ENCODE assay signal across 9 cellular contexts in the genomic region with DNA sequence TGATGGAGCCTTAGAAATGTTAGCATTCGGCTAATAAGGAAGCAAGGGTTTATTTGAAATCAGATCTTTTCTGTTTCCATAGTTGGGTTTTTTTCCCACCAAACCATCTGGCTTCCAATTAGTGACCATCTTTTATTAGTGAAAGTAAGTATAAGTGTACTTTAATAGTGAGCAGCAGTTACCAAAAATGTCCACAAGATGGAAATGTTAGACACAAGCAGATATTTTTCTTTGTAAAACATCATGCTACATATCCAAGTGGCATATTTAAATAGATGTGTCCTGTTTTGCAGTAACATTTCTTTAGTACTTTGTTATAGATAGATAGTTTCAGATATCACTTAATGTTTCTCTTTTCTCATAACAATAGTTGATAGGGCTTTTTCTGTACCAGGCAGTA. TPM values are rescaled to one million over a fixed set of nuclear protein-coding genes. Genes with fewer than 3 reads are reported as not detected.
DNase-seq lines count a peak whose midpoint lies in the region; ATAC-seq and TF ChIP-seq lines count a peak whose summit lies in the region.
"Had no signal": no experiment of that assay in that cellular context is flagged by ENCODE, and none has a peak within 500 bp of the region (broad histone marks: within the 10 kb centered on the region; RNA-seq: fewer than 3 reads in every experiment).

No MANE protein-coding gene starts in this region.

- H2AFZ ChIP-seq in MM.1S (ENCODE audit: low read length) = no peak overlapping the region

- H3K4me1 Mint-ChIP-seq in brain = no peaks in the 10 kb centered on the region
- H3K4me1 Mint-ChIP-seq: activated B cell treated with CpG ODN at 0.5 μM for 24 hours had no signal

- H3K9me2 ChIP-seq in MM.1S (replicated peaks; ENCODE audit: insufficient read depth, low read length) = no peaks in the 10 kb centered on the region

- peak; percentile 44 for TF ChIP-seq CTCF in GM06990 (IDR thresholded peaks at IDR 0.05; ENCODE audit: insufficient read depth, low read length, poor library complexity, severe bottlenecking)
- TF ChIP-seq CTCF in MM.1S (IDR thresholded peaks at IDR 0.05; ENCODE audit: low read length) = peak; percentile 43
- peak; percentile 64 to 67 for TF ChIP-seq CTCF in brain (conservative IDR thresholded peaks at IDR 0.05)

- H3K27me3 Mint-ChIP-seq in brain = no peaks in the 10 kb centered on the region
- H3K27me3 Mint-ChIP-seq: activated B cell treated with CpG ODN at 0.5 μM for 24 hours had no signal

- H3K4me3 Mint-ChIP-seq in brain = no peak overlapping the region
- H3K4me3 Mint-ChIP-seq: activated B cell treated with CpG ODN at 0.5 μM for 24 hours had no signal

- ATAC-seq in HG02973 (IDR thresholded peaks at IDR 0.05; ENCODE audit: unreplicated experiment) = no peak

- no peak overlapping the region for H3K4me2 ChIP-seq in MM.1S (ENCODE audit: low read depth, low read length)

- no peaks in the 10 kb centered on the region for H3K27me3 ChIP-seq in GM06990 (replicated peaks; ENCODE audit: control insufficient read depth, insufficient read depth, low read length)
- H3K27me3 ChIP-seq in MM.1S (replicated peaks; ENCODE audit: insufficient read depth, low read length) = no peaks in the 10 kb centered on the region

- H3K36me3 ChIP-seq in GM06990 (ENCODE audit: control insufficient read depth, insufficient read depth, low read length) (no peaks in the 10 kb centered on the region), MM.1S (replicated peaks; ENCODE audit: insufficient read depth, low read length) (no peaks in the 10 kb centered on the region)

- peaks cover 14% of the 10 kb centered on the region for H3K36me3 Mint-ChIP-seq in brain

- no peaks in the 10 kb centered on the region for H3K9me3 ChIP-seq in MM.1S (replicated peaks; ENCODE audit: insufficient read depth, low read length)

- no peaks in the 10 kb centered on the region for H3K4me1 ChIP-seq in MM.1S (ENCODE audit: low read length)

- no peaks in the 10 kb centered on the region for H3F3A ChIP-seq in MM.1S (ENCODE audit: insufficient read depth, low read length)

- no peak overlapping the region for H3K4me3 ChIP-seq in GM06990 (replicated peaks; ENCODE audit: low read depth, low read length)
- no peak overlapping the region for H3K4me3 ChIP-seq in MM.1S (ENCODE audit: low read length)

- H3K27ac Mint-ChIP-seq in brain = peak overlapping the region in 2 of 5 experiments; percentile 30 to 38
- H3K27ac Mint-ChIP-seq: activated B cell treated with CpG ODN at 0.5 μM for 24 hours had no signal

- H3K9me3 Mint-ChIP-seq in brain = no peaks in the 10 kb centered on the region
- H3K9me3 Mint-ChIP-seq: activated B cell treated with CpG ODN at 0.5 μM for 24 hours had no signal

- peaks cover 8% of the 10 kb centered on the region; the same call in 1 of the 2 replicates for H3K79me2 ChIP-seq in MM.1S (ENCODE audit: low read length)

- DNase-seq in GM06990 (ENCODE audit: extremely low read depth, insufficient read length) = peak; percentile 7
- DNase-seq in MM.1S = peak; percentile 39
- DNase-seq in lung microvascular endothelial cell (ENCODE audit: low read depth in 2 of 2) = peak; percentile 79 to 82
- no peak for DNase-seq in activated CD4-positive, alpha-beta T cell treated with anti-CD3 and anti-CD28 coated beads, Interleukin-2, amount 50 U/mL, for 1 hour
- DNase-seq in SHP77 treated with DMSO at 0.1 percent for 48 hours (lab: John Stamatoyannopoulos, UW) = no peak
- DNase-seq in GOT3 (lab: John Stamatoyannopoulos, UW) = no peak
- DNase-seq: activated B cell treated with CpG ODN at 0.5 μM for 24 hours had no signal

- H3K27ac ChIP-seq in MM.1S (ENCODE audit: low read length) = no peak overlapping the region

- H4K20me1 ChIP-seq in MM.1S (ENCODE audit: insufficient read depth, low read length) = no peaks in the 10 kb centered on the region

- H3K9ac ChIP-seq in MM.1S (ENCODE audit: low read length) = no peak overlapping the region

RNA-seq across cellular contexts. Expression of a gene that starts 28.8 kb away (rescaled TPM):
- 14.5 TPM for polyA plus RNA-seq in brain (ENCODE audit: insufficient read depth, low read depth, low replicate concordance)
- total RNA-seq in lung microvascular endothelial cell = 10.5 and 11.8 TPM in 2 replicates

RNA-seq across cellular contexts. Expression of a gene that starts 40.2 kb away (rescaled TPM):
- 2.7 TPM for polyA plus RNA-seq in brain (ENCODE audit: insufficient read depth, low read depth, low replicate concordance)
- total RNA-seq in lung microvascular endothelial cell = under 0.01 TPM in 1 of 2 replicates, not detected in the other

Comparison
In these comparisons a context has a peak if more than half of its experiments do, and no peak if none do; other contexts are left out.
1. DNase-seq: peak in GM06990 (single experiment), MM.1S (single experiment) and lung microvascular endothelial cell (2 of 2); none in activated CD4-positive, alpha-beta T cell treated with anti-CD3 and anti-CD28 coated beads, Interleukin-2, amount 50 U/mL, for 1 hour (single experiment), SHP77 treated with DMSO at 0.1 percent for 48 hours (single experiment) and GOT3 (single experiment).
2. Peak in every context shown above with its lines, with median percentiles within 50 percentile points of each other: CTCF ChIP-seq.